26 cellular contexts compared by ENCODE assay signal in genomic region chr2:64398730-64399129, GRCh38.
"Had no signal": no experiment of that assay in that cellular context is flagged by ENCODE, and none has a peak within 500 bp of the region (broad histone marks: within the 10 kb centered on the region; RNA-seq: fewer than 3 reads in every experiment).

No MANE protein-coding gene starts in this region.

- DNase-seq: activated CD4-positive, alpha-beta T cell treated with anti-CD3 and anti-CD28 coated beads for 1 hour; activated CD4-positive, alpha-beta T cell treated with anti-CD3 and anti-CD28 coated beads, Interleukin-2, amount 10 ng/mL, durations not matched to agents 24 days and 14 days; activated CD4-positive, alpha-beta T cell treated with anti-CD3 and anti-CD28 coated beads, Interleukin-2, amount 50 U/mL, for 4 hours; activated CD4-positive, CD25-positive, alpha-beta regulatory T cell; activated CD8-positive, alpha-beta T cell treated with anti-CD3 and anti-CD28 coated beads, Interleukin-2, amount 10 ng/mL, durations not matched to agents 7 days and 5 days; activated gamma-delta T cell; activated naive CD4-positive, alpha-beta T cell treated with Interleukin-2 at 50 U/mL for 16 hours; activated T-cell treated with anti-CD3 and anti-CD28 coated beads, Interleukin-2, amount 50 U/mL, for 24 hours; adrenal gland; body of pancreas; MM.1S; NCI-H1092; NCI-H1436 treated with DMSO at 0.1 percent for 48 hours; NCI-H1694 treated with DMSO at 0.1 percent for 48 hours; NCI-H2029; NCI-H345; NCI-H524 treated with DMSO at 0.1 percent for 48 hours; NK-92 treated with Interleukin-12 subunit alpha and Interleukin-12 subunit beta, amount 100 ng/mL, for 24 hours; Right ventricle myocardium superior; SW 1271; T-helper 1 cell; T-helper 2 cell; T-helper 9 cell; WERI-Rb-1 had no signal

- H3K27ac Mint-ChIP-seq: activated CD4-positive, alpha-beta T cell treated with anti-CD3 and anti-CD28 coated beads, Interleukin-2, amount 10 ng/mL, durations not matched to agents 24 days and 14 days; activated CD8-positive, alpha-beta T cell treated with anti-CD3 and anti-CD28 coated beads, Interleukin-2, amount 10 ng/mL, durations not matched to agents 7 days and 5 days; activated T-helper 2 cell treated with anti-CD3 and anti-CD28 coated beads, Interferon-gamma antibody, Interleukin-2, Interleukin-4, amounts not matched to agents 10 μg/mL and 5 μg/mL and 100 μg/mL, durations not matched to agents 14 hours and 24 hours and 36 hours had no signal

- H3K36me3 Mint-ChIP-seq: activated naive CD4-positive, alpha-beta T cell treated with anti-CD3 and anti-CD28 coated beads, Interleukin-2, amount 50 U/mL, for 72 hours had no signal

- H3K4me3 Mint-ChIP-seq: activated CD4-positive, alpha-beta T cell treated with anti-CD3 and anti-CD28 coated beads, Interleukin-2, amount 10 ng/mL, durations not matched to agents 24 days and 14 days; activated CD8-positive, alpha-beta T cell treated with anti-CD3 and anti-CD28 coated beads, Interleukin-2, amount 10 ng/mL, durations not matched to agents 7 days and 5 days; activated T-cell treated with anti-CD3 and anti-CD28 coated beads, Interleukin-2, amount 50 U/mL, for 24 hours had no signal

- H3K27me3 Mint-ChIP-seq: activated T-cell treated with anti-CD3 and anti-CD28 coated beads, Interleukin-2, amount 50 U/mL, for 24 hours had no signal

- H3K9me3 Mint-ChIP-seq: activated CD4-positive, alpha-beta T cell treated with anti-CD3 and anti-CD28 coated beads, Interleukin-2, amount 10 ng/mL, durations not matched to agents 24 days and 14 days; activated naive CD4-positive, alpha-beta T cell treated with anti-CD3 and anti-CD28 coated beads, Interleukin-2, amount 50 U/mL, for 72 hours; activated T-cell treated with anti-CD3 and anti-CD28 coated beads, Interleukin-2, amount 50 U/mL, for 24 hours; activated T-helper 2 cell treated with anti-CD3 and anti-CD28 coated beads, Interferon-gamma antibody, Interleukin-2, Interleukin-4, amounts not matched to agents 10 μg/mL and 5 μg/mL and 100 μg/mL, durations not matched to agents 14 hours and 24 hours and 36 hours had no signal
